ENCODE assay signal across 10 cellular contexts in genomic region chr11:37527545-37527944, GRCh38.
"Had no signal": no experiment of that assay in that cellular context is flagged by ENCODE, and none has a peak within 500 bp of the region (broad histone marks: within the 10 kb centered on the region; RNA-seq: fewer than 3 reads in every experiment).

No MANE protein-coding gene starts in this region.

- H2AFZ ChIP-seq: GM23248, GM23338 had no signal

- H3K9ac ChIP-seq: GM23248 had no signal

- DNase-seq: GM23248, GOT3, H7, H9, HCEC 1CT, HFFc6 had no signal

- H3K27ac ChIP-seq: GM23248 had no signal

- H3K27ac Mint-ChIP-seq: GM23338, H9, HFFc6 had no signal

- FAIRE-seq: H1 had no signal

- H3K4me3 Mint-ChIP-seq: GM23338, H9, HFFc6 had no signal

- H3K4me2 ChIP-seq: GM23338 had no signal

- H3K36me3 ChIP-seq: HAP-1 had no signal

- H3K4me1 Mint-ChIP-seq: GM23338 had no signal

- ATAC-seq: GM23338, HCT116 had no signal

- H3K4me3 ChIP-seq: GM23248, GM23338, HAP-1 had no signal
